Comparison of ENCODE assay signal across 1 cellular context in genomic region chr7:151245360-151246160, GRCh38.
A peak's percentile ranks its signal among the peaks of the same experiment; 100 is the strongest.
TF ChIP-seq lines count a peak whose summit lies in the region.

No MANE protein-coding gene starts in this region.

TF ChIP-seq in HepG2, 621 proteins besides CTCF, POLR2A, EP300 and RAD21 (continued from another document):
- TF ChIP-seq ZNF724P (CRISPR knock-in tag; IDR thresholded peaks at IDR 0.05; ENCODE audit: borderline replicate concordance): no peak
- no peak for TF ChIP-seq ATF6 (CRISPR knock-in tag; conservative IDR thresholded peaks at IDR 0.05)
- TF ChIP-seq ETV6 (CRISPR knock-in tag; conservative IDR thresholded peaks at IDR 0.05): no peak
- TF ChIP-seq ZNF24 (IDR thresholded peaks at IDR 0.05): no peak
- TF ChIP-seq ZBTB34 (CRISPR knock-in tag; IDR thresholded peaks at IDR 0.05): no peak
- TF ChIP-seq ZNF629 (CRISPR knock-in tag; conservative IDR thresholded peaks at IDR 0.05): peak; percentile 42
- no peak for TF ChIP-seq NFKBIZ (CRISPR knock-in tag; IDR thresholded peaks at IDR 0.05)
- TF ChIP-seq ZNF10 (CRISPR knock-in tag; IDR thresholded peaks at IDR 0.05; ENCODE audit: borderline replicate concordance, low read depth): no peak
- TF ChIP-seq ARID3A (IDR thresholded peaks at IDR 0.05; ENCODE audit: low read depth, low read length): no peak
- no peak for TF ChIP-seq KLF12 (CRISPR knock-in tag; IDR thresholded peaks at IDR 0.05; ENCODE audit: borderline replicate concordance)
- no peak for TF ChIP-seq ZBTB8A (CRISPR knock-in tag; IDR thresholded peaks at IDR 0.05; ENCODE audit: borderline replicate concordance, low read depth)
- TF ChIP-seq MAFF (IDR thresholded peaks at IDR 0.05; ENCODE audit: low read depth, low read length): no peak
- TF ChIP-seq ZNF468 (CRISPR knock-in tag; IDR thresholded peaks at IDR 0.05): no peak
- TF ChIP-seq GABPA (IDR thresholded peaks at IDR 0.05; ENCODE audit: low read depth, low read length): no peak
- no peak for TF ChIP-seq GABPA (CRISPR knock-in tag; IDR thresholded peaks at IDR 0.05; ENCODE audit: low read depth)
- TF ChIP-seq AGO1 (IDR thresholded peaks at IDR 0.05; ENCODE audit: low read depth, low read length, poor library complexity, severe bottlenecking): no peak
- no peak for TF ChIP-seq NONO (IDR thresholded peaks at IDR 0.05)
- TF ChIP-seq NONO (CRISPR knock-in tag; conservative IDR thresholded peaks at IDR 0.05): no peak
- TF ChIP-seq ZNF883 (CRISPR knock-in tag; IDR thresholded peaks at IDR 0.05; ENCODE audit: not compliant biosample characterization): no peak
- no peak for TF ChIP-seq SUZ12 (IDR thresholded peaks at IDR 0.05; ENCODE audit: low read depth, low read length)
- no peak for TF ChIP-seq CHD4 (IDR thresholded peaks at IDR 0.05; ENCODE audit: borderline replicate concordance, low read length)
- TF ChIP-seq NR2C2 (CRISPR knock-in tag; IDR thresholded peaks at IDR 0.05; ENCODE audit: borderline replicate concordance): no peak
- TF ChIP-seq GABPB1 (CRISPR knock-in tag; IDR thresholded peaks at IDR 0.05): peak; percentile 33; the same call in 1 of the 2 replicates
- TF ChIP-seq GZF1 (CRISPR knock-in tag; IDR thresholded peaks at IDR 0.05): no peak
- no peak for TF ChIP-seq ZBTB4 (CRISPR knock-in tag; IDR thresholded peaks at IDR 0.05; ENCODE audit: borderline replicate concordance)
- TF ChIP-seq NR3C1 (CRISPR knock-in tag; IDR thresholded peaks at IDR 0.05): no peak
- TF ChIP-seq ZBTB20 (CRISPR knock-in tag; IDR thresholded peaks at IDR 0.05; ENCODE audit: borderline replicate concordance, low read depth): no peak
- no peak for TF ChIP-seq HCFC1 (IDR thresholded peaks at IDR 0.05; ENCODE audit: low read depth, low read length)
- TF ChIP-seq RBM39 (IDR thresholded peaks at IDR 0.05; ENCODE audit: low read depth, low read length, poor library complexity, severe bottlenecking): no peak
- no peak for TF ChIP-seq MAZ (IDR thresholded peaks at IDR 0.05; ENCODE audit: borderline replicate concordance, low read depth, low read length)
- TF ChIP-seq MAZ (CRISPR knock-in tag; IDR thresholded peaks at IDR 0.05; ENCODE audit: low read depth): peak; percentile 54; the same call in 1 of the 2 replicates
- TF ChIP-seq ZMYM3 (CRISPR knock-in tag; IDR thresholded peaks at IDR 0.05): no peak
- no peak for TF ChIP-seq PPARG (CRISPR knock-in tag; conservative IDR thresholded peaks at IDR 0.05)
- no peak for TF ChIP-seq ZNF512 (CRISPR knock-in tag; IDR thresholded peaks at IDR 0.05)
- no peak for TF ChIP-seq ELK4 (CRISPR knock-in tag; IDR thresholded peaks at IDR 0.05; ENCODE audit: borderline replicate concordance)
- no peak for TF ChIP-seq HOXA7 (CRISPR knock-in tag; IDR thresholded peaks at IDR 0.05)
- no peak for TF ChIP-seq ZNF335 (CRISPR knock-in tag; IDR thresholded peaks at IDR 0.05)
- no peak for TF ChIP-seq ZNF879 (CRISPR knock-in tag; IDR thresholded peaks at IDR 0.05)
- no peak for TF ChIP-seq FOXC1 (CRISPR knock-in tag; IDR thresholded peaks at IDR 0.05; ENCODE audit: borderline replicate concordance)
- TF ChIP-seq ZKSCAN1 (IDR thresholded peaks at IDR 0.05; ENCODE audit: low read length): no peak
- TF ChIP-seq MAX (IDR thresholded peaks at IDR 0.05): peak; percentile 41; the same call in 1 of the 2 replicates
- TF ChIP-seq ZSCAN20 (CRISPR knock-in tag; IDR thresholded peaks at IDR 0.05; ENCODE audit: borderline replicate concordance): no peak
- TF ChIP-seq ZNF234 (CRISPR knock-in tag; conservative IDR thresholded peaks at IDR 0.05): no peak
- no peak for TF ChIP-seq ATAD3A (CRISPR knock-in tag; IDR thresholded peaks at IDR 0.05)
- TF ChIP-seq ARID2 (CRISPR knock-in tag; IDR thresholded peaks at IDR 0.05; ENCODE audit: borderline replicate concordance): no peak
- no peak for TF ChIP-seq ZNF576 (CRISPR knock-in tag; IDR thresholded peaks at IDR 0.05)
- TF ChIP-seq SRSF4 (IDR thresholded peaks at IDR 0.05; ENCODE audit: low read depth, low read length, poor library complexity, severe bottlenecking): no peak
- no peak for TF ChIP-seq SRSF9 (IDR thresholded peaks at IDR 0.05; ENCODE audit: borderline replicate concordance, insufficient read depth, low read depth, low read length, poor library complexity, severe bottlenecking)
- no peak for TF ChIP-seq DPF2 (CRISPR knock-in tag; IDR thresholded peaks at IDR 0.05; ENCODE audit: borderline replicate concordance, low read depth)
- no peak for TF ChIP-seq ZNF256 (CRISPR knock-in tag; conservative IDR thresholded peaks at IDR 0.05)
- 0 out of 2 replicates have a peak, but pooled peaks have one; percentile 23 for TF ChIP-seq ATF7-NPFF (CRISPR knock-in tag; IDR thresholded peaks at IDR 0.05; ENCODE audit: low read depth)
- no peak for TF ChIP-seq SP140L (CRISPR knock-in tag; IDR thresholded peaks at IDR 0.05; ENCODE audit: borderline replicate concordance)
